Comparison of ENCODE assay signal across 2 cellular contexts in the genomic region with DNA sequence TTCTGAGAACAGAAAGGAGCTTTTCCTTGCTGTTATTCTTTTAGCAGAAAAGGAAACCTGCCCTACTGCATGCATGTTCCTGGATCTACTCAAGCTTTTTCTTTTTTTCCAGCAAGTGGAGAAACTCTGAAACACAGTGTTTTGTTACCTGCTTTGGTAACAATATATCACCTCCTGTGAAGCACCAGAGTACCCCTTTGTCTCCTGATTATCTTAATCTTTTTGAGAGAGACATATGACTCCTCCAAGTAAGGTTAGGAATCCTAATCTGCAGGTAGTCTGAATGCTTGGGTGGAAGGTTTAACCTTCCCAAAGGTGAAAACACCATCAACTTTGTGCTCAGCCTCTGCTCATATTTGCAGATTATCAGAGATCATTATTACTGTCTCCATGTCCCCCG.
TF ChIP-seq lines count a peak whose summit lies in the region.

No MANE protein-coding gene starts in this region.

TF ChIP-seq in A549, 52 proteins besides CTCF, POLR2A, EP300 and RAD21:
- TF ChIP-seq MAZ (IDR thresholded peaks at IDR 0.05; ENCODE audit: borderline replicate concordance, low read depth, low read length) = no peak
- TF ChIP-seq RARB (CRISPR knock-in tag; IDR thresholded peaks at IDR 0.05) = no peak
- TF ChIP-seq TP53 (CRISPR knock-in tag; IDR thresholded peaks at IDR 0.05) = no peak
- no peak for TF ChIP-seq JUNB (IDR thresholded peaks at IDR 0.05)
- TF ChIP-seq FOSB (CRISPR knock-in tag; IDR thresholded peaks at IDR 0.05) = no peak
- no peak for TF ChIP-seq HOXB5 (CRISPR knock-in tag; IDR thresholded peaks at IDR 0.05)
- TF ChIP-seq, protein P1, sequence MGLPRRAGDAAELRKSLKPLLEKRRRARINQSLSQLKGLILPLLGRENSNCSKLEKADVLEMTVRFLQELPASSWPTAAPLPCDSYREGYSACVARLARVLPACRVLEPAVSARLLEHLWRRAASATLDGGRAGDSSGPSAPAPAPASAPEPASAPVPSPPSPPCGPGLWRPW (IDR thresholded peaks at IDR 0.05) = no peak
- no peak for TF ChIP-seq MYC (IDR thresholded peaks at IDR 0.05; ENCODE audit: borderline replicate concordance, low read length)
- no peak for TF ChIP-seq CBX2 (IDR thresholded peaks at IDR 0.05; ENCODE audit: borderline replicate concordance, low read depth)
- TF ChIP-seq CBX8 (IDR thresholded peaks at IDR 0.05) = no peak
- no peak for TF ChIP-seq HEYL (CRISPR knock-in tag; IDR thresholded peaks at IDR 0.05)
- TF ChIP-seq BHLHE40 (IDR thresholded peaks at IDR 0.05; ENCODE audit: low read depth, low read length) = no peak
- no peak for TF ChIP-seq MAX (IDR thresholded peaks at IDR 0.05)
- TF ChIP-seq RFX5 (IDR thresholded peaks at IDR 0.05) = no peak
- no peak for TF ChIP-seq JUN (IDR thresholded peaks at IDR 0.05)
- TF ChIP-seq KDM1A (IDR thresholded peaks at IDR 0.05; ENCODE audit: low read depth) = no peak
- TF ChIP-seq EHMT2 (IDR thresholded peaks at IDR 0.05; ENCODE audit: low read depth) = no peak
- no peak for TF ChIP-seq NPAS2 (CRISPR knock-in tag; IDR thresholded peaks at IDR 0.05; ENCODE audit: borderline replicate concordance)

TF ChIP-seq in endothelial cell of umbilical vein, 7 proteins besides CTCF, POLR2A, EP300 and RAD21:
- TF ChIP-seq JUN (IDR thresholded peaks at IDR 0.05; ENCODE audit: borderline replicate concordance, insufficient read depth, insufficient read length, low read depth) (no peak), POLR2AphosphoS5 (IDR thresholded peaks at IDR 0.05; ENCODE audit: insufficient read depth, low read depth, low read length) (no peak), MAX (IDR thresholded peaks at IDR 0.05; ENCODE audit: insufficient read depth, insufficient read length) (no peak), GATA2 (IDR thresholded peaks at IDR 0.05; ENCODE audit: insufficient read depth, insufficient read length, low read depth, low read length) (no peak), FOS (IDR thresholded peaks at IDR 0.05; ENCODE audit: borderline replicate concordance, insufficient read depth, low read length) (no peak), MYC (IDR thresholded peaks at IDR 0.05; ENCODE audit: low read depth, low read length) (no peak), EZH2 (IDR thresholded peaks at IDR 0.05; ENCODE audit: borderline replicate concordance, low read depth, low read length, severe bottlenecking) (no peak)
